8 cellular contexts compared by ENCODE assay signal in genomic region chr7:156039194-156039593, GRCh38.
"Had no signal": no experiment of that assay in that cellular context is flagged by ENCODE, and none has a peak within 500 bp of the region (broad histone marks: within the 10 kb centered on the region; RNA-seq: fewer than 3 reads in every experiment).

No MANE protein-coding gene starts in this region.

- DNase-seq: H7, HFFc6, IMR-90 had no signal

- H3K4me2 ChIP-seq: GM23338 had no signal

- H3K9me3 Mint-ChIP-seq: GM23338 had no signal

- H3K4me3 Mint-ChIP-seq: GM23338, HFFc6 had no signal

- H3K9me3 ChIP-seq: HAP-1 had no signal

- H2AFZ ChIP-seq: GM23338 had no signal

- FAIRE-seq: HTR-8/SVneo, K562 had no signal

- H3K36me3 ChIP-seq: HAP-1 had no signal

- H3K4me3 ChIP-seq: GM23338, HAP-1, K562 had no signal

- ATAC-seq: HCT116 had no signal

- H3K4me1 ChIP-seq: HAP-1 had no signal

- H3K27ac Mint-ChIP-seq: GM23338, HFFc6 had no signal
